8 cellular contexts compared by ENCODE assay signal in the genomic region with DNA sequence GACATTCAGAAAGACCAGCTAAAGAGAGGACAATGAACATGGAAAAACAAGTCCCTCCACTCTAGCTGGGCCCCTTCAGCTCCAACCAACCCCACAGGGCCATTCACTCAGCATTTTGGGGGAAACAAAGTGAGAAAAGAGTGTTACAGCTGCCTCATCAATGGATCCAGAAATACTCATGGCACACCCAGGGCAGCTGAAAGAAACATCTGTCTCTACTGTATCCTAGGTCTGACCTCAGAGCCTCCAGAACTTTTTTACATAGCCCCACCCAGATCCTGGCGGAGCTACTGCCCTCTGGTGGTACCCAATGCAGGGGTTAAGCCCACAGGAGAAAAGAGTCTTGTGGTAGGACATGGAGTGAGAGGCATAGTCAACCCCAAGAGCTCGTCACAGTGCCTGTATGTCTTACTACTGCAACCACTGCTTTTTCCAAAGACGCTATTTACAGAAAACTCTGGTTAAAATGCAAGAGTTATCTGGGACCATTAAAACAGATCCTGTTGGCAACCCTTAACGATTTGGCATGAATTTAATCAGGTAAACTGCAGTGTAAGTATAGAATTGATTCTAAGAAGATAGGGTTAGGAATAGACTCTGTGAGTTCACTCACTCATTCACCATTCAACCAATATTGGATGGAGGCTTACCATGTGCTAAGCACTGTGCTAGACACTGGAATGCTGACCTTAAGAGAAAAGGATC. TPM values are rescaled to one million over a fixed set of nuclear protein-coding genes. Genes with fewer than 3 reads are reported as not detected.
DNase-seq lines count a peak whose midpoint lies in the region; ATAC-seq, FAIRE-seq and TF ChIP-seq lines count a peak whose summit lies in the region.

No MANE protein-coding gene starts in this region.

- H3K27me3 ChIP-seq in BE2C (no peaks in the 10 kb centered on the region), GM23338 (ENCODE audit: insufficient read depth) (no peaks in the 10 kb centered on the region), astrocyte (ENCODE audit: insufficient read depth, low read length) (no peaks in the 10 kb centered on the region), ascending aorta (no peaks in the 10 kb centered on the region)

- H3K9me3 ChIP-seq in BE2C (no peaks in the 10 kb centered on the region), astrocyte (ENCODE audit: insufficient read depth, low read depth, low read length) (no peaks in the 10 kb centered on the region), ascending aorta (no peaks in the 10 kb centered on the region)

- no peak overlapping the region for H2AFZ ChIP-seq in GM23338
- no peak overlapping the region for H2AFZ ChIP-seq in astrocyte (ENCODE audit: low read depth, low read length)

- H3K9me3 Mint-ChIP-seq in GM23338 (no peaks in the 10 kb centered on the region), astrocyte (ENCODE audit: unreplicated experiment) (no peaks in the 10 kb centered on the region)

- H4K20me1 ChIP-seq in GM23338 (replicated peaks; ENCODE audit: insufficient read depth), result peaks cover 7% of the 10 kb centered on the region; the same call in 1 of the 2 replicates
- no peaks in the 10 kb centered on the region for H4K20me1 ChIP-seq in astrocyte (ENCODE audit: insufficient read depth, low read length)

- H3K27ac Mint-ChIP-seq in GM23338 (no peak overlapping the region), astrocyte (ENCODE audit: unreplicated experiment) (peak overlapping the region; percentile 15)

- no peak overlapping the region for H3K9ac ChIP-seq in astrocyte (ENCODE audit: low read length)

- no peak overlapping the region for H3K4me3 Mint-ChIP-seq in GM23338
- H3K4me3 Mint-ChIP-seq in astrocyte (ENCODE audit: unreplicated experiment), result no peak overlapping the region

- no peaks in the 10 kb centered on the region for H3K27me3 Mint-ChIP-seq in GM23338 (ENCODE audit: insufficient read depth, low read depth, poor library complexity)
- no peaks in the 10 kb centered on the region for H3K27me3 Mint-ChIP-seq in astrocyte (ENCODE audit: low read depth, unreplicated experiment)

- peak; percentile 60 for DNase-seq in BE2C
- peak; percentile 87 for DNase-seq in GM23338 (ENCODE audit: low spot score)
- DNase-seq in astrocyte (ENCODE audit: low read depth), result no peak
- peak; percentile 81 for DNase-seq in myocyte (ENCODE audit: low read depth)
- DNase-seq in ascending aorta (ENCODE audit: low spot score in 2 of 2), result no peak
- DNase-seq in dedifferentiated amniotic fluid mesenchymal stem cell (ENCODE audit: extremely low spot score), result no peak

- H3K4me1 Mint-ChIP-seq in GM23338, result peaks cover 9% of the 10 kb centered on the region
- peaks cover 59% of the 10 kb centered on the region for H3K4me1 Mint-ChIP-seq in astrocyte (ENCODE audit: low read depth, unreplicated experiment)

- FAIRE-seq in astrocyte (lab: Jason Lieb, UNC), result no peak

- H3F3A ChIP-seq in GM23338 (replicated peaks; ENCODE audit: low read depth), result no peaks in the 10 kb centered on the region

- H3K27ac ChIP-seq in GM23338 (ENCODE audit: low read depth), result peak overlapping the region; percentile 30; the same call in 1 of the 2 replicates
- H3K27ac ChIP-seq in astrocyte (ENCODE audit: low read depth, low read length), result no peak overlapping the region
- no peak overlapping the region for H3K27ac ChIP-seq in ascending aorta

- intact Hi-C loops in ascending aorta (cut with DNase I), result no loop called here

- ATAC-seq in GM23338 (peak; percentile 99), GM21786 (IDR thresholded peaks at IDR 0.05; ENCODE audit: unreplicated experiment) (no peak)

- H3K36me3 Mint-ChIP-seq in GM23338 (ENCODE audit: low read depth), result no peaks in the 10 kb centered on the region
- H3K36me3 Mint-ChIP-seq in astrocyte (ENCODE audit: low read depth, unreplicated experiment), result peaks cover 5% of the 10 kb centered on the region

- H3K9me2 ChIP-seq in GM23338 (ENCODE audit: insufficient read depth), result no peaks in the 10 kb centered on the region

- H3K4me2 ChIP-seq in GM23338 (no peak overlapping the region), astrocyte (ENCODE audit: low read length) (no peak overlapping the region)

- H3K4me1 ChIP-seq in BE2C (peaks cover 4% of the 10 kb centered on the region; the same call in 1 of the 2 replicates), GM23338 (ENCODE audit: insufficient read depth) (no peaks in the 10 kb centered on the region), astrocyte (ENCODE audit: insufficient read depth, low read length) (peaks cover 7% of the 10 kb centered on the region), ascending aorta (no peaks in the 10 kb centered on the region)

- no peak overlapping the region for H3K4me3 ChIP-seq in BE2C (ENCODE audit: low read depth, low read length)
- no peak overlapping the region for H3K4me3 ChIP-seq in GM23338
- no peak overlapping the region for H3K4me3 ChIP-seq in astrocyte (ENCODE audit: insufficient read depth, low read depth, low read length)
- no peak overlapping the region for H3K4me3 ChIP-seq in ascending aorta

- H3K36me3 ChIP-seq in BE2C, result peaks cover 3% of the 10 kb centered on the region; the same call in 1 of the 2 replicates
- H3K36me3 ChIP-seq in GM23338 (ENCODE audit: insufficient read depth), result no peaks in the 10 kb centered on the region
- no peaks in the 10 kb centered on the region for H3K36me3 ChIP-seq in astrocyte (ENCODE audit: insufficient read depth, low read length)
- H3K36me3 ChIP-seq in ascending aorta, result no peaks in the 10 kb centered on the region

- TF ChIP-seq CTCF in BE2C (IDR thresholded peaks at IDR 0.05; ENCODE audit: low read depth, low read length) (peak; percentile 87), GM23338 (conservative IDR thresholded peaks at IDR 0.05; ENCODE audit: low read depth in 2 of 2) (peak; percentile 92 to 93), astrocyte (IDR thresholded peaks at IDR 0.05; ENCODE audit: insufficient read depth, low read depth, low read length) (peak; percentile 31), ascending aorta (IDR thresholded peaks at IDR 0.05) (peak in 1 of 3 experiments; percentile 24)

- H3K79me2 ChIP-seq in GM23338 (replicated peaks; ENCODE audit: insufficient read depth), result no peaks in the 10 kb centered on the region
- no peaks in the 10 kb centered on the region for H3K79me2 ChIP-seq in astrocyte (ENCODE audit: insufficient read depth, low read length)

TF ChIP-seq in GM23338, 12 proteins besides CTCF, POLR2A, EP300 and RAD21 (continues in another document):
- TF ChIP-seq JUNB (IDR thresholded peaks at IDR 0.05; ENCODE audit: unreplicated experiment) (no peak), ZNF331 (CRISPR knock-in tag; IDR thresholded peaks at IDR 0.05; ENCODE audit: low read depth) (no peak), NANOG (IDR thresholded peaks at IDR 0.05; ENCODE audit: borderline replicate concordance) (no peak)

TF ChIP-seq in PFSK-1, 5 proteins besides CTCF, POLR2A, EP300 and RAD21 (continues in another document):
- TF ChIP-seq FOXP2 (optimal IDR thresholded peaks at IDR 0.05; ENCODE audit: borderline replicate concordance, extremely low read depth, extremely low read length, insufficient read depth) (no peak), SIN3A (IDR thresholded peaks at IDR 0.05; ENCODE audit: borderline replicate concordance, insufficient read depth, low read length) (no peak), REST (IDR thresholded peaks at IDR 0.05; ENCODE audit: insufficient read depth in 1 of 2, low read depth in 2 of 2, low read length in 2 of 2) (no peak), POLR2AphosphoS5 (IDR thresholded peaks at IDR 0.05; ENCODE audit: low read depth, low read length) (no peak)

RNA-seq across cellular contexts. Expression of gene FAM83C, which starts 37.4 kb away (rescaled TPM):
- not detected for polyA plus RNA-seq in BE2C (2012; ENCODE audit: insufficient read depth, insufficient read length, low read depth)
- total RNA-seq in GM23338 (2014; rRNA removed; shearing (Covaris generic)), result 0.10 TPM in 1 of 2 replicates, not detected in the other
- polyA plus RNA-seq in GM23338 (2016; fragmentation: Nextera tagmentation; extraction: Ambion mirVana), result not detected in 2 replicates
- polyA plus RNA-seq in PFSK-1 (2012; ENCODE audit: insufficient read length, low read depth), result not detected
- not detected in 2 replicates for total RNA-seq in astrocyte
- not detected in 2 replicates for total RNA-seq in myocyte
- polyA plus RNA-seq in myocyte (2012), result not detected
- total RNA-seq in ascending aorta, result not detected

RNA-seq across cellular contexts. Expression of gene EIF6, which starts 45.0 kb away (rescaled TPM):
- 610 TPM for polyA plus RNA-seq in BE2C (2012; ENCODE audit: insufficient read depth, insufficient read length, low read depth)
- 149 and 152 TPM in 2 replicates for total RNA-seq in GM23338 (2014; rRNA removed; shearing (Covaris generic))
- polyA plus RNA-seq in GM23338 (2016; fragmentation: Nextera tagmentation; extraction: Ambion mirVana), result 215 and 220 TPM in 2 replicates
- polyA plus RNA-seq in PFSK-1 (2012; ENCODE audit: insufficient read length, low read depth), result 497 TPM
- total RNA-seq in astrocyte (232 and 271 TPM in 2 replicates), myocyte (79.4 and 88.0 TPM in 2 replicates), ascending aorta (98.0 TPM)
- 155 TPM for polyA plus RNA-seq in myocyte (2012)

RNA-seq across cellular contexts. Expression of gene MMP24OS, which starts 51.7 kb away (rescaled TPM):
- polyA plus RNA-seq in BE2C (2012; ENCODE audit: insufficient read depth, insufficient read length, low read depth), result 127 TPM
- 10.5 and 14.6 TPM in 2 replicates for total RNA-seq in GM23338 (2014; rRNA removed; shearing (Covaris generic))
- 25.4 and 31.6 TPM in 2 replicates for polyA plus RNA-seq in GM23338 (2016; fragmentation: Nextera tagmentation; extraction: Ambion mirVana)
- 90.3 TPM for polyA plus RNA-seq in PFSK-1 (2012; ENCODE audit: insufficient read length, low read depth)
- total RNA-seq in astrocyte (79.8 and 86.5 TPM in 2 replicates), myocyte (18.9 and 21.4 TPM in 2 replicates), ascending aorta (43.1 TPM)
- 84.6 TPM for polyA plus RNA-seq in myocyte (2012)

Comparison
In these comparisons a context has a peak if more than half of its experiments do, and no peak if none do; other contexts are left out.
1. DNase-seq: peak in BE2C (single experiment), GM23338 (single experiment) and myocyte (single experiment); none in astrocyte (single experiment), ascending aorta (0 of 2) and dedifferentiated amniotic fluid mesenchymal stem cell (single experiment).